In the genomic region with DNA sequence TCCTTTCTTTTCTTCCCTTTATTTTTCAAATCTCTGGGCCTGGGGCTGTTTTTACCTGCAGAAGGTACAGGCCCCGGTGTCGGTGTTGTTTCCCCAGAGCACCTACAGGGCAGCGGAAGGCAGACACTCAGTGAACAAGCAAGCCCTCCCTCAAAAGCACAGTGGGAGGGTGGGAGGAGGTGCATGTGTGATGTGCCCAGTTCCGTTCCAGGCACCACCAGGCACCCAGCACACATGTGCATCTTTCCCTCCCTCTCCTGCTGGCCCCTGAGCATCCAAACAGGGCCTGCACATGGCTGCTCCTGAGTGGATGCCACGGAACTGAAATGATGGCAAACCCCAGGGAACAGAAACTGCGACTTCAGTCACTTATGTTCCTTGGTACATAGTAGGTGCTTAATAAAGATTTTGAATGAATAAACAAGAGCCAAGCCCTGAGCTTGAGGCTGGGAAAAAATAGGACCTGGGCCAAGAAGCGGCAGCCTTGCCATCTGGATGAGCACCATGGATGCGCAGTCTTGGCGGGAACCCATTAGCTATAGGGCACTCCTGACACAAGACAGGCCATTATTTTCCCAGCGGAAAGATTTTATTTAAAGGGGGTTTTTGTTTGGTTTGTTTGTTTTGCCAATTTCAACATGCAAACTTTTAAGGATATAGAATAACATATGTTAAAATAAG, we compare ENCODE assay signal across 15 cellular contexts. TPM values are rescaled to one million over a fixed set of nuclear protein-coding genes. Genes with fewer than 3 reads are reported as not detected.
DNase-seq lines count a peak whose midpoint lies in the region; ATAC-seq and TF ChIP-seq lines count a peak whose summit lies in the region.
"Had no signal": no experiment of that assay in that cellular context is flagged by ENCODE, and none has a peak within 500 bp of the region (broad histone marks: within the 10 kb centered on the region; RNA-seq: fewer than 3 reads in every experiment).

No MANE protein-coding gene starts in this region.

- no peak overlapping the region for H3K4me3 Mint-ChIP-seq in CD4-positive, alpha-beta T cell
- H3K4me3 Mint-ChIP-seq: activated CD8-positive, alpha-beta T cell treated with anti-CD3 and anti-CD28 coated beads for 36 hours; dendritic cell treated with granulocyte-macrophage colony-stimulating factor and Interleukin-4, amounts not matched to agents 40 ng/mL and 50 ng/mL, for 4 days had no signal

- no peak for ATAC-seq in CD4-positive, alpha-beta T cell (ENCODE audit: poor library complexity)
- ATAC-seq: activated CD8-positive, alpha-beta T cell treated with anti-CD3 and anti-CD28 coated beads for 36 hours; GM12878; mucosa of descending colon had no signal

- H3K27me3 ChIP-seq in CD4-positive, alpha-beta T cell (ENCODE audit: control insufficient read depth, insufficient read depth, low read length), result no peaks in the 10 kb centered on the region

- POLR2A ChIA-PET in CD4-positive, alpha-beta T cell (lab: Charles Lee), result no interaction called here

- DNase-seq in CD4-positive, alpha-beta T cell, result no peak
- DNase-seq in NCI-H1105 treated with DMSO at 0.1 percent for 48 hours (lab: John Stamatoyannopoulos, UW) (peak; percentile 25), caudate nucleus (lab: John Stamatoyannopoulos, UW) (peak in 51 of 61 donors; percentile 16 to 84 (median 60)), midbrain (lab: John Stamatoyannopoulos, UW) (peak; percentile 53), GM03348 (ENCODE audit: low spot score) (no peak), SIG-M5 (lab: John Stamatoyannopoulos, UW) (no peak), NCI-H345 (lab: John Stamatoyannopoulos, UW) (no peak), HuH-7.5 (ENCODE audit: low spot score) (no peak)
- DNase-seq: activated CD8-positive, alpha-beta T cell treated with anti-CD3 and anti-CD28 coated beads for 36 hours; activated naive CD4-positive, alpha-beta T cell; DMS79; SHP77 treated with DMSO at 0.1 percent for 48 hours had no signal

- intact Hi-C loops in CD4-positive, alpha-beta T cell (cut with DNase I, micrococcal nuclease), result no loop called here

- H3K9me3 Mint-ChIP-seq in CD4-positive, alpha-beta T cell, result no peaks in the 10 kb centered on the region
- H3K9me3 Mint-ChIP-seq: activated CD8-positive, alpha-beta T cell treated with anti-CD3 and anti-CD28 coated beads for 36 hours; dendritic cell treated with granulocyte-macrophage colony-stimulating factor and Interleukin-4, amounts not matched to agents 40 ng/mL and 50 ng/mL, for 4 days had no signal

- CTCF ChIA-PET in CD4-positive, alpha-beta T cell (lab: Charles Lee), result no interaction called here

- no peak overlapping the region for H3K27ac ChIP-seq in CD4-positive, alpha-beta T cell (ENCODE audit: low read depth, low read length)
- H3K27ac ChIP-seq in caudate nucleus (ENCODE audit: low read depth, low read length), result peak overlapping the region; percentile 96

- no peaks in the 10 kb centered on the region for H3K27me3 Mint-ChIP-seq in CD4-positive, alpha-beta T cell
- H3K27me3 Mint-ChIP-seq: activated CD8-positive, alpha-beta T cell treated with anti-CD3 and anti-CD28 coated beads for 36 hours; dendritic cell treated with granulocyte-macrophage colony-stimulating factor and Interleukin-4, amounts not matched to agents 40 ng/mL and 50 ng/mL, for 4 days had no signal

- TF ChIP-seq CTCF in CD4-positive, alpha-beta T cell (IDR thresholded peaks at IDR 0.05), result no peak

- peak overlapping the region; percentile 26 for H3K27ac Mint-ChIP-seq in CD4-positive, alpha-beta T cell
- H3K27ac Mint-ChIP-seq: activated CD8-positive, alpha-beta T cell treated with anti-CD3 and anti-CD28 coated beads for 36 hours; dendritic cell treated with granulocyte-macrophage colony-stimulating factor and Interleukin-4, amounts not matched to agents 40 ng/mL and 50 ng/mL, for 4 days had no signal

- peaks cover 21% of the 10 kb centered on the region for H3K4me1 Mint-ChIP-seq in CD4-positive, alpha-beta T cell (ENCODE audit: low read depth)

- peaks cover 4% of the 10 kb centered on the region for H3K36me3 Mint-ChIP-seq in CD4-positive, alpha-beta T cell (ENCODE audit: low read depth)

- H3K9me3 ChIP-seq in CD4-positive, alpha-beta T cell (ENCODE audit: control insufficient read depth, low read length), result no peaks in the 10 kb centered on the region
- H3K9me3 ChIP-seq: mucosa of descending colon had no signal

RNA-seq across cellular contexts. Expression of gene ARRB1, which starts 47.8 kb away (rescaled TPM):
- total RNA-seq in CD4-positive, alpha-beta T cell, result 10 to 100 TPM; 26.7 to 27.8 TPM

Comparison
In these comparisons a context has a peak if more than half of its experiments do, and no peak if none do; other contexts are left out.
1. DNase-seq: peak in NCI-H1105 treated with DMSO at 0.1 percent for 48 hours (single experiment), caudate nucleus (51 of 61) and midbrain (single experiment); none in CD4-positive, alpha-beta T cell (0 of 10), GM03348 (single experiment), SIG-M5 (single experiment), NCI-H345 (single experiment) and HuH-7.5 (single experiment).